In genomic region chr19:42450314-42450934, GRCh38 we compare ENCODE assay signal across 8 cellular contexts. TPM values are rescaled to one million over a fixed set of nuclear protein-coding genes. Genes with fewer than 3 reads are reported as not detected.
A peak's percentile ranks its signal among the peaks of the same experiment; 100 is the strongest.
DNase-seq lines count a peak whose midpoint lies in the region; ATAC-seq, FAIRE-seq and TF ChIP-seq lines count a peak whose summit lies in the region.

No MANE protein-coding gene starts in this region.

- no peaks in the 10 kb centered on the region for H3K9me3 Mint-ChIP-seq in activated CD8-positive, alpha-beta T cell treated with anti-CD3 and anti-CD28 coated beads, Interleukin-2, amount 10 ng/mL, durations not matched to agents 7 days and 5 days (ENCODE audit: insufficient read depth)

- 0 out of 2 replicates have a peak overlapping the region, but pooled peaks have one; percentile 8 for H2BK5ac ChIP-seq in H1 (ENCODE audit: low read depth, low read length)

- H2AFZ ChIP-seq in H1 (ENCODE audit: low read length) = no peak overlapping the region

- TF ChIP-seq RAD21 in H1 (IDR thresholded peaks at IDR 0.05 in 1 of 2, conservative IDR thresholded peaks at IDR 0.05 in 1 of 2; ENCODE audit: low read depth in 2 of 2, low read length in 2 of 2) = peak; percentile 98 to 100

- WGBS in H1 (ENCODE audit: extremely low coverage in 1 of 2, insufficient coverage in 1 of 2, insufficient read length in 1 of 2, insufficient replicate concordance in 2 of 2, low coverage in 1 of 2, low lambda C conversion rate in 2 of 2, missing lambda C conversion rate in 1 of 2), 2 experiments = 6% methylated on average over 3 of the region's 3 CpGs; no CpG with 5 or more reads in 1 of the 2 experiments

- no peaks in the 10 kb centered on the region for H3K79me2 ChIP-seq in H1 (ENCODE audit: control insufficient read depth in 1 of 2, insufficient read depth in 2 of 2, low read length in 2 of 2)

- no peak overlapping the region for H3K4me2 ChIP-seq in H1 (ENCODE audit: insufficient read depth in 1 of 2, low read depth in 2 of 2, low read length in 2 of 2)

- no peak overlapping the region for H3K4ac ChIP-seq in H1 (replicated peaks; ENCODE audit: insufficient read length, low read depth, low read length)

- ATAC-seq in GM18861 (IDR thresholded peaks at IDR 0.05; ENCODE audit: unreplicated experiment) (peak; percentile 89), HG03469 (IDR thresholded peaks at IDR 0.05; ENCODE audit: unreplicated experiment) (peak; percentile 62)
- peak; percentile 99 for ATAC-seq in activated CD8-positive, alpha-beta T cell treated with anti-CD3 and anti-CD28 coated beads, Interleukin-2, amount 10 ng/mL, durations not matched to agents 7 days and 5 days

- H3K9me3 ChIP-seq in H1 (ENCODE audit: insufficient read depth in 2 of 2, low read depth in 1 of 2, low read length in 1 of 2) = no peaks in the 10 kb centered on the region

- peak; percentile 83 for DNase-seq in AG08395 (ENCODE audit: low spot score)
- DNase-seq in NCI-H82 (lab: John Stamatoyannopoulos, UW) = peak; percentile 92
- peak; percentile 92 for DNase-seq in activated CD8-positive, alpha-beta T cell treated with anti-CD3 and anti-CD28 coated beads, Interleukin-2, amount 10 ng/mL, durations not matched to agents 7 days and 5 days
- peak; percentile 38 to 72 for DNase-seq in H1 (ENCODE audit: low read depth in 1 of 2, low spot score in 2 of 2)
- peak; percentile 76 for DNase-seq in mesenteric fat pad (ENCODE audit: low spot score)
- DNase-seq in stimulated activated CD8-positive, alpha-beta memory T cell treated with anti-CD3 and anti-CD28 coated beads, Interleukin-2, amount 100 ng/mL, for 1 hour (ENCODE audit: low read depth in 2 of 2) = peak; percentile 49 to 58

- H3K4me1 ChIP-seq in H1 (replicated peaks in 1 of 4; ENCODE audit: control insufficient read depth in 3 of 4, insufficient read depth in 4 of 4, low read length in 3 of 4) = peaks cover 0 to 13% (median 5%) of the 10 kb centered on the region in 4 experiments; a peak in 4 of 7 replicates

- no peak overlapping the region for H3K56ac ChIP-seq in H1 (replicated peaks; ENCODE audit: insufficient read length, low read depth, low read length)

- TF ChIP-seq POLR2A in H1 (IDR thresholded peaks at IDR 0.05; ENCODE audit: control extremely low read depth in 1 of 2, low read depth in 2 of 2, low read length in 2 of 2) = no peak

- H3K9ac ChIP-seq in H1 (replicated peaks in 1 of 4; ENCODE audit: extremely low read depth in 1 of 4, low read depth in 3 of 4, low read length in 3 of 4) = no peak overlapping the region

- no peaks in the 10 kb centered on the region for H4K20me1 ChIP-seq in H1 (replicated peaks in 1 of 2; ENCODE audit: control insufficient read depth in 1 of 2, insufficient read depth in 2 of 2, low read length in 2 of 2)

- H3K23me2 ChIP-seq in H1 (ENCODE audit: low read depth, low read length) = no peaks in the 10 kb centered on the region; the same call in 1 of the 2 replicates

- POLR2A ChIA-PET in activated CD8-positive, alpha-beta T cell treated with anti-CD3 and anti-CD28 coated beads, Interleukin-2, amount 10 ng/mL, durations not matched to agents 7 days and 5 days (lab: Charles Lee) = interaction anchor here (0.9 to 2.1 kb wide), 4 partner anchors 10 to 78 kb away, joined by 3 to 20 read pairs (median 5); partner anchors contain the start of gene CEACAM1
- POLR2A ChIA-PET in H1 (lab: Charles Lee; ENCODE audit: partially characterized antibody) = interaction anchor here (0.9 kb wide), 1 partner anchor 77 kb away, joined by 3 read pairs; the partner anchor contains the start of gene CEACAM1

- H3K14ac ChIP-seq in H1 (ENCODE audit: insufficient read length) = no peak overlapping the region

- no peak overlapping the region for H4K91ac ChIP-seq in H1 (replicated peaks; ENCODE audit: insufficient read length, low read length)

- H4K8ac ChIP-seq in H1 (ENCODE audit: extremely low read depth, insufficient read depth, low read length) = no peak overlapping the region

- H3K36me3 ChIP-seq in H1 (ENCODE audit: control insufficient read depth in 2 of 4, insufficient read depth in 4 of 4, low read length in 3 of 4) = no peaks in the 10 kb centered on the region

- no peaks in the 10 kb centered on the region for H3K36me3 Mint-ChIP-seq in activated CD8-positive, alpha-beta T cell treated with anti-CD3 and anti-CD28 coated beads, Interleukin-2, amount 10 ng/mL, durations not matched to agents 7 days and 5 days (ENCODE audit: low read depth)

- peak; percentile 71 to 95 (median 94) for TF ChIP-seq CTCF in H1 (IDR thresholded peaks at IDR 0.05; ENCODE audit: control extremely low read depth in 1 of 3, insufficient read depth in 1 of 3, low read depth in 1 of 3, low read length in 3 of 3)

- H2BK120ac ChIP-seq in H1 (replicated peaks; ENCODE audit: low read depth, low read length) = no peak overlapping the region

- no peaks in the 10 kb centered on the region for H3K27me3 Mint-ChIP-seq in activated CD8-positive, alpha-beta T cell treated with anti-CD3 and anti-CD28 coated beads, Interleukin-2, amount 10 ng/mL, durations not matched to agents 7 days and 5 days (ENCODE audit: low read depth)

- H3K27ac ChIP-seq in H1 (ENCODE audit: low read depth, low read length) = no peak overlapping the region

- FAIRE-seq in H1 (lab: Jason Lieb, UNC) = peak; percentile 94

- H3K27me3 ChIP-seq in H1 (replicated peaks in 1 of 4; ENCODE audit: control insufficient read depth in 3 of 4, extremely low read depth in 1 of 4, insufficient read depth in 3 of 4, low read length in 3 of 4) = no peaks in the 10 kb centered on the region; a peak in 1 of 7 replicates

- no peak overlapping the region for H3K18ac ChIP-seq in H1 (ENCODE audit: extremely low read depth, low read length)

- 0 out of 2 replicates have a peak overlapping the region, but pooled peaks have one; percentile 32 for H2BK12ac ChIP-seq in H1 (ENCODE audit: low read depth, low read length)

- CTCF ChIA-PET in activated CD8-positive, alpha-beta T cell treated with anti-CD3 and anti-CD28 coated beads, Interleukin-2, amount 10 ng/mL, durations not matched to agents 7 days and 5 days (lab: Charles Lee) = interaction anchor here (0.6 to 5.7 kb wide), 47 partner anchors 9 to 178 kb away, joined by 3 to 209 read pairs (median 6); partner anchors contain the start of gene CEACAM1
- CTCF ChIA-PET in H1 (lab: Charles Lee; ENCODE audit: partially characterized antibody) = interaction anchor here (0.7 to 6.6 kb wide), 39 partner anchors 9 to 202 kb away, joined by 3 to 182 read pairs (median 7); partner anchors contain the start of genes CEACAM1 and CXCL17

- H3K4me1 Mint-ChIP-seq in activated CD8-positive, alpha-beta T cell treated with anti-CD3 and anti-CD28 coated beads, Interleukin-2, amount 10 ng/mL, durations not matched to agents 7 days and 5 days (ENCODE audit: low read depth) = peaks cover 41% of the 10 kb centered on the region

- no peak overlapping the region for H3K23ac ChIP-seq in H1 (ENCODE audit: insufficient read length)

- H3K4me3 Mint-ChIP-seq in activated CD8-positive, alpha-beta T cell treated with anti-CD3 and anti-CD28 coated beads, Interleukin-2, amount 10 ng/mL, durations not matched to agents 7 days and 5 days = no peak overlapping the region

- H3K4me3 ChIP-seq in H1 (ENCODE audit: extremely low read depth in 1 of 4, insufficient read depth in 2 of 4, low read depth in 3 of 4, low read length in 4 of 4) = no peak overlapping the region

- H4K5ac ChIP-seq in H1 (ENCODE audit: insufficient read length, low read depth, low read length) = no peak overlapping the region

- no peak overlapping the region for H3K27ac Mint-ChIP-seq in activated CD8-positive, alpha-beta T cell treated with anti-CD3 and anti-CD28 coated beads, Interleukin-2, amount 10 ng/mL, durations not matched to agents 7 days and 5 days

- H3K79me1 ChIP-seq in H1 (ENCODE audit: low read depth, low read length) = no peaks in the 10 kb centered on the region

- no peak for TF ChIP-seq EP300 in H1 (IDR thresholded peaks at IDR 0.05; ENCODE audit: borderline replicate concordance in 1 of 2, low read depth in 2 of 2, low read length in 2 of 2)

- H2BK15ac ChIP-seq in H1 (ENCODE audit: low read length) = no peak overlapping the region

- no peak overlapping the region for H2AK5ac ChIP-seq in H1 (ENCODE audit: low read depth, low read length)

- no peak overlapping the region for H2BK20ac ChIP-seq in H1 (ENCODE audit: low read length)

TF ChIP-seq in H1, 55 proteins besides CTCF, POLR2A, EP300 and RAD21 (continues in another document):
- TF ChIP-seq PHF8 (conservative IDR thresholded peaks at IDR 0.05; ENCODE audit: low read depth, low read length) = no peak
- TF ChIP-seq MAFK (IDR thresholded peaks at IDR 0.05; ENCODE audit: low read depth, low read length) = no peak
- 0 out of 4 replicates have a peak, but pooled peaks of 1 of the 2 experiments have one; percentile 31 for TF ChIP-seq SIN3A (conservative IDR thresholded peaks at IDR 0.05 in 1 of 2, IDR thresholded peaks at IDR 0.05 in 1 of 2; ENCODE audit: low read depth in 1 of 2, low read length in 2 of 2)
- TF ChIP-seq JUND (IDR thresholded peaks at IDR 0.05; ENCODE audit: low read length) = peak; percentile 51; the same call in 1 of the 2 replicates

RNA-seq across cellular contexts. Expression of gene CXCL17, which starts 7.7 kb away (rescaled TPM):
- not detected for total RNA-seq in activated CD8-positive, alpha-beta T cell treated with anti-CD3 and anti-CD28 coated beads, Interleukin-2, amount 10 ng/mL, durations not matched to agents 7 days and 5 days
- not detected in 2 replicates for total RNA-seq in H1 (2021; fragmentation: NEBNext Ultra II Directional; extraction: Animal tissue kit (Norgen Biotek cat#: 25700))
- 0.11 TPM in 1 of 2 replicates, not detected in the other for polyA plus RNA-seq in H1 (2011; rRNA removed)
- polyA plus RNA-seq in H1 (2011; cell fraction: cytosol; rRNA removed) = 0.09 TPM
- not detected for polyA plus RNA-seq in H1 (2011; cell fraction: nucleus; rRNA removed)
- polyA plus RNA-seq in H1 (2012, experiment 1 of 2) = not detected in 4 replicates
- not detected for polyA plus RNA-seq in H1 (2012, experiment 2 of 2)
- not detected for polyA plus RNA-seq in H1 (2013, experiment 1 of 2)
- 0.06 TPM for polyA plus RNA-seq in H1 (2013, experiment 2 of 2)
- polyA minus RNA-seq in H1 (2011; rRNA and poly(A)+ RNA removed) = not detected in 2 replicates
- not detected for polyA minus RNA-seq in H1 (2011; cell fraction: cytosol; rRNA and poly(A)+ RNA removed)
- polyA minus RNA-seq in H1 (2011; cell fraction: nucleus; rRNA and poly(A)+ RNA removed) = not detected
- not detected for total RNA-seq in mesenteric fat pad

RNA-seq across cellular contexts. Expression of gene LIPE, which starts 23.2 kb away (rescaled TPM):
- 10 to 100 TPM; 33.4 to 34.6 TPM for total RNA-seq in activated CD8-positive, alpha-beta T cell treated with anti-CD3 and anti-CD28 coated beads, Interleukin-2, amount 10 ng/mL, durations not matched to agents 7 days and 5 days
- total RNA-seq in H1 (2021; fragmentation: NEBNext Ultra II Directional; extraction: Animal tissue kit (Norgen Biotek cat#: 25700)) = 12.5 and 15.9 TPM in 2 replicates
- polyA plus RNA-seq in H1 (2011; rRNA removed) = 8.7 and 17.0 TPM in 2 replicates
- 10.3 TPM for polyA plus RNA-seq in H1 (2011; cell fraction: cytosol; rRNA removed)
- polyA plus RNA-seq in H1 (2011; cell fraction: nucleus; rRNA removed) = 15.3 TPM
- polyA plus RNA-seq in H1 (2012, experiment 1 of 2) = 5.6 to 13.0 TPM (median 9.4 TPM) in 4 replicates
- 5.2 TPM for polyA plus RNA-seq in H1 (2012, experiment 2 of 2)
- polyA plus RNA-seq in H1 (2013, experiment 1 of 2) = 6.4 TPM
- 5.8 TPM for polyA plus RNA-seq in H1 (2013, experiment 2 of 2)
- polyA minus RNA-seq in H1 (2011; rRNA and poly(A)+ RNA removed) = 3.5 and 7.4 TPM in 2 replicates
- 10.0 TPM for polyA minus RNA-seq in H1 (2011; cell fraction: cytosol; rRNA and poly(A)+ RNA removed)
- polyA minus RNA-seq in H1 (2011; cell fraction: nucleus; rRNA and poly(A)+ RNA removed) = 18.8 TPM
- 1,893 TPM for total RNA-seq in mesenteric fat pad

Comparison
In these comparisons a context has a peak if more than half of its experiments do, and no peak if none do; other contexts are left out.
1. RNA of gene LIPE, which starts 23.2 kb away (total RNA-seq): 1,893 TPM in mesenteric fat pad (single experiment); 33.4 to 34.6 TPM in activated CD8-positive, alpha-beta T cell treated with anti-CD3 and anti-CD28 coated beads, Interleukin-2, amount 10 ng/mL, durations not matched to agents 7 days and 5 days and 12.5 to 15.9 TPM in H1; every median in the first group is over 10 times any median in the second.
2. Peak in every context shown above with its lines, with median percentiles within 50 percentile points of each other: DNase-seq and ATAC-seq.